ENCODE assay signal across 10 cellular contexts in genomic region chr9:101027733-101028345, GRCh38. TPM values are rescaled to one million over a fixed set of nuclear protein-coding genes. Genes with fewer than 3 reads are reported as not detected.
DNase-seq lines count a peak whose midpoint lies in the region; ATAC-seq and TF ChIP-seq lines count a peak whose summit lies in the region.
"Had no signal": no experiment of that assay in that cellular context is flagged by ENCODE, and none has a peak within 500 bp of the region (broad histone marks: within the 10 kb centered on the region; RNA-seq: fewer than 3 reads in every experiment).

No MANE protein-coding gene starts in this region.

- H3K4me1 Mint-ChIP-seq in neural crest cell: peaks cover 35% of the 10 kb centered on the region
- H3K4me1 Mint-ChIP-seq: activated B cell treated with CpG ODN at 0.5 μM for 24 hours, naive B cell had no signal

- POLR2A ChIA-PET in AG04449 (lab: Yijun Ruan, JAX): no interaction called here

- H3F3A ChIP-seq in MM.1S (ENCODE audit: insufficient read depth, low read length): no peaks in the 10 kb centered on the region

- peak overlapping the region; percentile 59 for H3K4me3 ChIP-seq in AG04449 (ENCODE audit: low read depth, low read length)
- peak overlapping the region; percentile 92 for H3K4me3 ChIP-seq in MM.1S (ENCODE audit: low read length)
- H3K4me3 ChIP-seq in esophagus squamous epithelium: peak overlapping the region; percentile 38 to 65 (median 46)

- no peaks in the 10 kb centered on the region for H3K36me3 Mint-ChIP-seq in neural crest cell (ENCODE audit: low read depth)
- H3K36me3 Mint-ChIP-seq: naive B cell had no signal

- WGBS in esophagus squamous epithelium, 2 donors: 10 to 21% methylated on average over 3 to 7 of the region's 12 CpGs

- in situ Hi-C loops in KBM-7 (cut with MboI; ENCODE audit: low pct_unique_long_range_greater_than_20kb, low sequenced_read_pairs): no loop called here

- peak overlapping the region; percentile 98 for H2AFZ ChIP-seq in MM.1S (ENCODE audit: low read length)

- H3K9me2 ChIP-seq in MM.1S (replicated peaks; ENCODE audit: insufficient read depth, low read length): no peaks in the 10 kb centered on the region

- peaks cover 52% of the 10 kb centered on the region for H3K27me3 Mint-ChIP-seq in neural crest cell (ENCODE audit: low read depth)

- H4K20me1 ChIP-seq in MM.1S (ENCODE audit: insufficient read depth, low read length): no peaks in the 10 kb centered on the region

- no peaks in the 10 kb centered on the region for H3K4me1 ChIP-seq in MM.1S (ENCODE audit: low read length)
- H3K4me1 ChIP-seq in esophagus squamous epithelium: peaks cover 0 to 20% (median 5%) of the 10 kb centered on the region in 3 donors

- H3K4me3 Mint-ChIP-seq in neural crest cell: peak overlapping the region; percentile 96
- H3K4me3 Mint-ChIP-seq: activated B cell treated with CpG ODN at 0.5 μM for 24 hours had no signal

- H3K9me3 Mint-ChIP-seq in neural crest cell: no peaks in the 10 kb centered on the region
- H3K9me3 Mint-ChIP-seq: activated B cell treated with CpG ODN at 0.5 μM for 24 hours had no signal

- H3K36me3 ChIP-seq in MM.1S (replicated peaks; ENCODE audit: insufficient read depth, low read length) (no peaks in the 10 kb centered on the region), esophagus squamous epithelium (no peaks in the 10 kb centered on the region)

- H3K27ac Mint-ChIP-seq in neural crest cell (ENCODE audit: unreplicated experiment): peak overlapping the region; percentile 72
- H3K27ac Mint-ChIP-seq: activated B cell treated with CpG ODN at 0.5 μM for 24 hours, naive B cell had no signal

- no peaks in the 10 kb centered on the region; the same call in 1 of the 2 replicates for H3K27me3 ChIP-seq in MM.1S (replicated peaks; ENCODE audit: insufficient read depth, low read length)
- H3K27me3 ChIP-seq in esophagus squamous epithelium: peaks cover 4 to 68% (median 7%) of the 10 kb centered on the region in 4 donors

- H3K9ac ChIP-seq in MM.1S (ENCODE audit: low read length): peak overlapping the region; percentile 5; the same call in 1 of the 2 replicates

- H3K79me2 ChIP-seq in MM.1S (ENCODE audit: low read length): no peaks in the 10 kb centered on the region

- H3K9me3 ChIP-seq in MM.1S (replicated peaks; ENCODE audit: insufficient read depth, low read length) (no peaks in the 10 kb centered on the region), esophagus squamous epithelium (no peaks in the 10 kb centered on the region)

- no peak for TF ChIP-seq POLR2A in esophagus squamous epithelium (IDR thresholded peaks at IDR 0.05)

- intact Hi-C loops in esophagus squamous epithelium (cut with DNase I): no loop called here

- DNase-seq in AG04449 (ENCODE audit: low read depth, low spot score) (no peak), MM.1S (no peak), esophagus squamous epithelium (lab: John Stamatoyannopoulos, UW) (no peak), neural crest cell (ENCODE audit: low read depth, low spot score) (no peak), KBM-7 (no peak), AG08395 (ENCODE audit: low spot score) (no peak)
- DNase-seq: activated B cell treated with CpG ODN at 0.5 μM for 24 hours, naive B cell had no signal

- ATAC-seq in HG03097 (IDR thresholded peaks at IDR 0.05; ENCODE audit: low FRiP score, unreplicated experiment): no peak
- no peak for ATAC-seq in GM21825 (IDR thresholded peaks at IDR 0.05; ENCODE audit: unreplicated experiment)

- peak overlapping the region; percentile 73 for H3K4me2 ChIP-seq in MM.1S (ENCODE audit: low read depth, low read length)

- TF ChIP-seq CTCF in AG04449 (IDR thresholded peaks at IDR 0.05; ENCODE audit: insufficient read depth, low read length, missing control alignments) (no peak), MM.1S (IDR thresholded peaks at IDR 0.05; ENCODE audit: low read length) (no peak), esophagus squamous epithelium (IDR thresholded peaks at IDR 0.05) (no peak), neural crest cell (conservative IDR thresholded peaks at IDR 0.05) (no peak)

- CTCF ChIA-PET in AG04449 (lab: Yijun Ruan, JAX): no interaction called here

- H3K27ac ChIP-seq in MM.1S (ENCODE audit: low read length): no peak overlapping the region
- H3K27ac ChIP-seq in esophagus squamous epithelium: no peak overlapping the region

RNA-seq across cellular contexts. Expression of gene PLPPR1, which starts 0.7 kb away (rescaled TPM):
- total RNA-seq in esophagus squamous epithelium (under 1 TPM in 2 of 4 donors, not detected in 2; 0.47 to 0.57 TPM), neural crest cell (3.2 and 4.7 TPM in 2 replicates)
- total RNA-seq: activated B cell treated with CpG ODN at 0.5 μM for 24 hours had no signal
